In genomic region chr4:103098746-103099421, GRCh38 we compare ENCODE assay signal across 8 cellular contexts. TPM values are rescaled to one million over a fixed set of nuclear protein-coding genes. Genes with fewer than 3 reads are reported as not detected.
DNase-seq lines count a peak whose midpoint lies in the region; ATAC-seq and TF ChIP-seq lines count a peak whose summit lies in the region.

No MANE protein-coding gene starts in this region.

- ATAC-seq in GM18861 (IDR thresholded peaks at IDR 0.05; ENCODE audit: unreplicated experiment) (no peak), GM19328 (IDR thresholded peaks at IDR 0.05; ENCODE audit: unreplicated experiment) (no peak)

- DNase-seq in BE2C (no peak), Peyer's patch (no peak), fibroblast of lung (ENCODE audit: low read depth in 2 of 2) (peak in 1 of 2 donors; percentile 33), GOT3 (lab: John Stamatoyannopoulos, UW) (no peak)
- DNase-seq in stimulated activated CD4-positive, alpha-beta T cell treated with anti-CD3 and anti-CD28 coated beads, Interleukin-12 subunit alpha, Interleukin-12 subunit beta, amount 100 ng/mL, for 4 hours = no peak

- H3K9ac ChIP-seq in fibroblast of lung (ENCODE audit: insufficient read depth, low read length) (peak overlapping the region; percentile 48), neural cell (ENCODE audit: low read length) (no peak overlapping the region)

- H3K4me2 ChIP-seq in fibroblast of lung (ENCODE audit: extremely low read depth, insufficient read depth, low read length) (peak overlapping the region; percentile 81), neural cell (ENCODE audit: low read length) (no peak overlapping the region)

- no peaks in the 10 kb centered on the region for H3K4me1 ChIP-seq in BE2C
- peaks cover 0 to 28% (median under 1%) of the 10 kb centered on the region in 4 donors for H3K4me1 ChIP-seq in Peyer's patch
- H3K4me1 ChIP-seq in fibroblast of lung (ENCODE audit: control insufficient read depth, extremely low read depth, insufficient read depth, low read length) = peaks cover 4% of the 10 kb centered on the region

- no peaks in the 10 kb centered on the region for H4K20me1 ChIP-seq in fibroblast of lung (ENCODE audit: control insufficient read depth, extremely low read depth, insufficient read depth, low read length)
- H4K20me1 ChIP-seq in neural cell (ENCODE audit: insufficient read depth) = no peaks in the 10 kb centered on the region

- H3K36me3 ChIP-seq in BE2C = no peaks in the 10 kb centered on the region
- no peaks in the 10 kb centered on the region for H3K36me3 ChIP-seq in Peyer's patch
- H3K36me3 ChIP-seq in fibroblast of lung (ENCODE audit: control insufficient read depth, insufficient read depth, low read length) = no peaks in the 10 kb centered on the region
- no peaks in the 10 kb centered on the region for H3K36me3 ChIP-seq in neural cell (ENCODE audit: insufficient read depth, low read length)

- TF ChIP-seq POLR2A in Peyer's patch (IDR thresholded peaks at IDR 0.05) = no peak

- peak overlapping the region; percentile 18 to 62 (median 50) for H3K27ac ChIP-seq in Peyer's patch
- H3K27ac ChIP-seq in fibroblast of lung (ENCODE audit: insufficient read depth, low read length) = peak overlapping the region; percentile 68
- no peak overlapping the region for H3K27ac ChIP-seq in neural cell (ENCODE audit: low read length)

- H3K27me3 ChIP-seq in BE2C (no peaks in the 10 kb centered on the region), Peyer's patch (no peaks in the 10 kb centered on the region), fibroblast of lung (ENCODE audit: control insufficient read depth, insufficient read depth, low read length) (no peaks in the 10 kb centered on the region), neural cell (ENCODE audit: insufficient read depth, low read depth, low read length) (no peaks in the 10 kb centered on the region)

- TF ChIP-seq CTCF in BE2C (IDR thresholded peaks at IDR 0.05; ENCODE audit: low read depth, low read length) (no peak), Peyer's patch (IDR thresholded peaks at IDR 0.05) (no peak), fibroblast of lung (conservative IDR thresholded peaks at IDR 0.05 in 1 of 2, IDR thresholded peaks at IDR 0.05 in 1 of 2; ENCODE audit: low read depth in 1 of 2, low read length in 2 of 2) (no peak), neural cell (IDR thresholded peaks at IDR 0.05; ENCODE audit: poor library complexity, severe bottlenecking) (no peak)

- H2AFZ ChIP-seq in fibroblast of lung (ENCODE audit: low read length) (peak overlapping the region; percentile 73), neural cell (ENCODE audit: low read depth, low read length) (no peak overlapping the region)

- H3K4me3 ChIP-seq in BE2C (ENCODE audit: low read depth, low read length) (peak overlapping the region; percentile 60), Peyer's patch (peak overlapping the region in 3 of 4 donors; percentile 31 to 54 (median 48)), fibroblast of lung (replicated peaks in 1 of 4; ENCODE audit: control extremely low read depth in 1 of 4, insufficient read depth in 1 of 4, low read depth in 3 of 4, low read length in 4 of 4) (peak overlapping the region; percentile 48 to 74 (median 58)), neural cell (ENCODE audit: low read length) (peak overlapping the region; percentile 53)

- no peaks in the 10 kb centered on the region for H3K79me2 ChIP-seq in fibroblast of lung (ENCODE audit: control insufficient read depth, insufficient read depth, low read length)
- H3K79me2 ChIP-seq in neural cell (replicated peaks; ENCODE audit: insufficient read depth, low read length) = peaks cover 11% of the 10 kb centered on the region

- no peaks in the 10 kb centered on the region for H3F3A ChIP-seq in neural cell (ENCODE audit: insufficient read depth, low read length, poor library complexity, severe bottlenecking)

- TF ChIP-seq RAD21 in neural cell (conservative IDR thresholded peaks at IDR 0.05) = no peak

- TF ChIP-seq EP300 in neural cell (conservative IDR thresholded peaks at IDR 0.05; ENCODE audit: poor library complexity, severe bottlenecking) = no peak

- no peaks in the 10 kb centered on the region for H3K9me2 ChIP-seq in neural cell (ENCODE audit: insufficient read depth, low read length)

- H3K9me3 ChIP-seq in BE2C (no peaks in the 10 kb centered on the region), Peyer's patch (no peaks in the 10 kb centered on the region), fibroblast of lung (ENCODE audit: control insufficient read depth, insufficient read depth, low read depth, low read length) (no peaks in the 10 kb centered on the region), neural cell (ENCODE audit: low read length) (no peaks in the 10 kb centered on the region)

TF ChIP-seq in neural cell, 6 proteins besides CTCF, POLR2A, EP300 and RAD21:
- no peak for TF ChIP-seq TAF1 (IDR thresholded peaks at IDR 0.05; ENCODE audit: low read depth)

RNA-seq across cellular contexts. Expression of gene BDH2, which starts 0.8 kb away (rescaled TPM):
- polyA plus RNA-seq in BE2C (2012; ENCODE audit: insufficient read depth, insufficient read length, low read depth) = 6.6 TPM
- 100 to 1,000 TPM in 3 of 4 donors, 10 to 100 TPM in 1; 65.2 to 128 (median 114) TPM for total RNA-seq in Peyer's patch
- total RNA-seq in fibroblast of lung = 50.1 and 67.2 TPM in 2 replicates
- 53.3 and 70.5 TPM in 2 replicates for polyA plus RNA-seq in fibroblast of lung
- polyA plus RNA-seq in fibroblast of lung (2012) = 40.3 and 45.9 TPM in 2 replicates
- 1.2 and 2.0 TPM in 2 replicates for polyA minus RNA-seq in fibroblast of lung (ENCODE audit: low replicate concordance)
- 12.9 and 16.9 TPM in 2 replicates for polyA plus RNA-seq in neural cell
- polyA minus RNA-seq in neural cell = 2.2 and 3.2 TPM in 2 replicates

RNA-seq across cellular contexts. Expression of gene SLC9B2, which starts 22.3 kb away (rescaled TPM):
- 23.6 TPM for polyA plus RNA-seq in BE2C (2012; ENCODE audit: insufficient read depth, insufficient read length, low read depth)
- total RNA-seq in Peyer's patch = 10 to 100 TPM in 2 of 4 donors, 1 to 10 TPM in 2; 1.1 to 19.0 (median 7.8) TPM
- 16.9 and 17.5 TPM in 2 replicates for total RNA-seq in fibroblast of lung
- 12.9 and 14.8 TPM in 2 replicates for polyA plus RNA-seq in fibroblast of lung
- 11.4 and 13.0 TPM in 2 replicates for polyA plus RNA-seq in fibroblast of lung (2012)
- 2.3 and 4.9 TPM in 2 replicates for polyA minus RNA-seq in fibroblast of lung (ENCODE audit: low replicate concordance)
- polyA plus RNA-seq in neural cell = 36.9 and 46.3 TPM in 2 replicates
- 53.3 and 69.5 TPM in 2 replicates for polyA minus RNA-seq in neural cell
